ENCODE assay signal across 9 cellular contexts in genomic region chr16:50154369-50154947, GRCh38. TPM values are rescaled to one million over a fixed set of nuclear protein-coding genes. Genes with fewer than 3 reads are reported as not detected.
DNase-seq lines count a peak whose midpoint lies in the region; ATAC-seq, FAIRE-seq and TF ChIP-seq lines count a peak whose summit lies in the region.
"Had no signal": no experiment of that assay in that cellular context is flagged by ENCODE, and none has a peak within 500 bp of the region (broad histone marks: within the 10 kb centered on the region; RNA-seq: fewer than 3 reads in every experiment).

No MANE protein-coding gene starts in this region.

- TF ChIP-seq CTCF in WTC11 (IDR thresholded peaks at IDR 0.05) = no peak
- no peak for TF ChIP-seq CTCF in progenitor cell of endocrine pancreas (IDR thresholded peaks at IDR 0.05; ENCODE audit: unreplicated experiment)
- no peak for TF ChIP-seq CTCF in GM10248 (IDR thresholded peaks at IDR 0.05; ENCODE audit: control extremely low read depth, extremely low read depth, low read depth, missing control alignments)

- no peaks in the 10 kb centered on the region for H3K27me3 Mint-ChIP-seq in T-helper 1 cell treated with Interleukin-12 subunit alpha and Interleukin-12 subunit beta and Interleukin-4 antibody, amounts not matched to agents 30 μg/mL and 1 μg/mL, for 36 hours (ENCODE audit: low read depth)
- H3K27me3 Mint-ChIP-seq in WTC11 (ENCODE audit: low read depth) = peaks cover 3% of the 10 kb centered on the region; the same call in 1 of the 2 replicates
- H3K27me3 Mint-ChIP-seq in progenitor cell of endocrine pancreas = no peaks in the 10 kb centered on the region

- H3K4me3 Mint-ChIP-seq in T-helper 1 cell treated with Interleukin-12 subunit alpha and Interleukin-12 subunit beta and Interleukin-4 antibody, amounts not matched to agents 30 μg/mL and 1 μg/mL, for 36 hours = peak overlapping the region; percentile 93
- H3K4me3 Mint-ChIP-seq in WTC11 (peak overlapping the region; percentile 81), progenitor cell of endocrine pancreas (ENCODE audit: low read depth) (peak overlapping the region; percentile 76)

- CTCF ChIA-PET in WTC11 (lab: Charles Lee) (interaction anchor here (1.4 kb wide), 1 partner anchor 56 kb away, joined by 7 read pairs; no protein-coding TSS in a partner anchor), GM10248 (lab: Yijun Ruan, JAX) (interaction anchor here (1.1 to 1.7 kb wide), 4 partner anchors 13 to 87 kb away, joined by 3 to 8 read pairs (median 6); partner anchors contain the start of gene HEATR3)

- no peak for ATAC-seq in WTC11

- FAIRE-seq in frontal cortex (lab: Jason Lieb, UNC) = no peak
- FAIRE-seq: endometrium had no signal

- H3K4me1 Mint-ChIP-seq in T-helper 1 cell treated with Interleukin-12 subunit alpha and Interleukin-12 subunit beta and Interleukin-4 antibody, amounts not matched to agents 30 μg/mL and 1 μg/mL, for 36 hours (ENCODE audit: low read depth) = peaks cover 37% of the 10 kb centered on the region
- H3K4me1 Mint-ChIP-seq in WTC11 = peaks cover 21% of the 10 kb centered on the region
- H3K4me1 Mint-ChIP-seq in progenitor cell of endocrine pancreas (ENCODE audit: low read depth) = peaks cover 18% of the 10 kb centered on the region

- peak overlapping the region; percentile 75 for H3K27ac Mint-ChIP-seq in T-helper 1 cell treated with Interleukin-12 subunit alpha and Interleukin-12 subunit beta and Interleukin-4 antibody, amounts not matched to agents 30 μg/mL and 1 μg/mL, for 36 hours
- no peak overlapping the region for H3K27ac Mint-ChIP-seq in WTC11
- H3K27ac Mint-ChIP-seq in progenitor cell of endocrine pancreas = peak overlapping the region; percentile 63

- DNase-seq in T-helper 1 cell = no peak
- DNase-seq in WTC11 (ENCODE audit: low spot score) = no peak
- DNase-seq in frontal cortex (ENCODE audit: low spot score in 2 of 2) = peak; percentile 21 to 28
- DNase-seq in progenitor cell of endocrine pancreas (ENCODE audit: low spot score, unreplicated experiment) = no peak
- no peak for DNase-seq in effector CD8-positive, alpha-beta T cell (lab: John Stamatoyannopoulos, UW)
- no peak for DNase-seq in NCI-H1092 treated with DMSO at 0.1 percent for 48 hours (lab: John Stamatoyannopoulos, UW)
- no peak for DNase-seq in GM10248 (ENCODE audit: extremely low spot score)

- no peaks in the 10 kb centered on the region for H3K9me3 Mint-ChIP-seq in T-helper 1 cell treated with Interleukin-12 subunit alpha and Interleukin-12 subunit beta and Interleukin-4 antibody, amounts not matched to agents 30 μg/mL and 1 μg/mL, for 36 hours
- H3K9me3 Mint-ChIP-seq in WTC11 (no peaks in the 10 kb centered on the region), progenitor cell of endocrine pancreas (ENCODE audit: low read depth) (no peaks in the 10 kb centered on the region)

- POLR2A ChIA-PET in WTC11 (lab: Charles Lee) (no interaction called here), GM10248 (lab: Yijun Ruan, JAX) (no interaction called here)

- peaks cover 15% of the 10 kb centered on the region for H3K36me3 Mint-ChIP-seq in T-helper 1 cell treated with Interleukin-12 subunit alpha and Interleukin-12 subunit beta and Interleukin-4 antibody, amounts not matched to agents 30 μg/mL and 1 μg/mL, for 36 hours (ENCODE audit: low read depth)
- no peaks in the 10 kb centered on the region for H3K36me3 Mint-ChIP-seq in WTC11
- peaks cover 2% of the 10 kb centered on the region for H3K36me3 Mint-ChIP-seq in progenitor cell of endocrine pancreas (ENCODE audit: insufficient read depth)

TF ChIP-seq in WTC11, 78 proteins besides CTCF, POLR2A, EP300 and RAD21:
- peak; percentile 8; the same call in 1 of the 2 replicates for TF ChIP-seq GABPB1 (CRISPR knock-in tag; IDR thresholded peaks at IDR 0.05)
- no peak for TF ChIP-seq JUN (CRISPR knock-in tag; IDR thresholded peaks at IDR 0.05)
- 0 out of 2 replicates have a peak, but pooled peaks have one; percentile 5 for TF ChIP-seq FOXK1 (CRISPR knock-in tag; IDR thresholded peaks at IDR 0.05)

RNA-seq across cellular contexts. Expression of gene TENT4B, which starts 1.4 kb away (rescaled TPM):
- total RNA-seq in WTC11 (2021) (12.7 to 14.3 TPM (median 13.6 TPM) in 3 replicates), frontal cortex (27.7 TPM), progenitor cell of endocrine pancreas (13.5 TPM in 2 replicates)

Comparison
In these comparisons a context has a peak if more than half of its experiments do, and no peak if none do; other contexts are left out.
1. DNase-seq: peak in frontal cortex (2 of 2); none in T-helper 1 cell (0 of 5), WTC11 (single experiment), progenitor cell of endocrine pancreas (single experiment), effector CD8-positive, alpha-beta T cell (single experiment), NCI-H1092 treated with DMSO at 0.1 percent for 48 hours (single experiment) and GM10248 (single experiment).
2. Peak in every context shown above with its lines, with median percentiles within 50 percentile points of each other: H3K4me3 Mint-ChIP-seq.